In genomic region chr16:31382485-31383161, GRCh38 we compare ENCODE assay signal across 8 cellular contexts. TPM values are rescaled to one million over a fixed set of nuclear protein-coding genes. Genes with fewer than 3 reads are reported as not detected.
DNase-seq lines count a peak whose midpoint lies in the region; TF ChIP-seq lines count a peak whose summit lies in the region.

No MANE protein-coding gene starts in this region.

- H3K4me1 ChIP-seq in H9 (ENCODE audit: insufficient read depth, low read length) (no peaks in the 10 kb centered on the region), tibial nerve (no peaks in the 10 kb centered on the region)

- no peak overlapping the region for H2BK120ac ChIP-seq in H9 (ENCODE audit: low read depth, low read length, poor library complexity, severe bottlenecking)

- no peaks in the 10 kb centered on the region for H3K79me2 ChIP-seq in H9 (ENCODE audit: insufficient read depth, low read length)

- H3K36me3 ChIP-seq in tibial nerve, result no peaks in the 10 kb centered on the region

- no peak overlapping the region for H2BK15ac ChIP-seq in H9 (ENCODE audit: low read depth, low read length)

- H3K4me3 ChIP-seq in tibial nerve, result no peak overlapping the region

- no peak overlapping the region for H3T11ph ChIP-seq in H9 (ENCODE audit: low read length)

- H3K14ac ChIP-seq in H9 (ENCODE audit: insufficient read depth, low read length), result no peak overlapping the region

- peak; percentile 96 for TF ChIP-seq CTCF in H9 (conservative IDR thresholded peaks at IDR 0.05)
- peak; percentile 53 for TF ChIP-seq CTCF in osteocyte (IDR thresholded peaks at IDR 0.05)
- TF ChIP-seq CTCF in tibial nerve (IDR thresholded peaks at IDR 0.05), result peak; percentile 24 to 46 (median 43)

- H3K27me3 ChIP-seq in H9 (ENCODE audit: insufficient read depth, low read length), result no peaks in the 10 kb centered on the region
- no peaks in the 10 kb centered on the region for H3K27me3 ChIP-seq in tibial nerve

- no peaks in the 10 kb centered on the region for H3K79me1 ChIP-seq in H9 (ENCODE audit: insufficient read depth, low read depth, low read length, poor library complexity, severe bottlenecking)

- no peak overlapping the region for H2AK5ac ChIP-seq in H9 (ENCODE audit: insufficient read length, low read length)

- H2AFZ ChIP-seq in H9 (ENCODE audit: low read length), result no peak overlapping the region

- H3K27ac Mint-ChIP-seq in H9, result no peak overlapping the region; a peak in 1 of 7 replicates
- no peak overlapping the region for H3K27ac Mint-ChIP-seq in activated T-cell treated with anti-CD3 and anti-CD28 coated beads, Interleukin-2, amount 50 U/mL, for 24 hours
- no peak overlapping the region for H3K27ac Mint-ChIP-seq in osteocyte (ENCODE audit: unreplicated experiment)

- H3K9me3 ChIP-seq in H9 (ENCODE audit: control insufficient read depth, low read depth, low read length) (no peaks in the 10 kb centered on the region), tibial nerve (peaks cover 0 to 8% (median 0%) of the 10 kb centered on the region in 4 donors)

- no peaks in the 10 kb centered on the region for H3K23me2 ChIP-seq in H9 (ENCODE audit: insufficient read length, low read depth, low read length, poor library complexity, severe bottlenecking)

- no CpG with 5 or more reads among the region's 14 CpGs for WGBS in H9 (ENCODE audit: extremely low coverage, insufficient read length, low lambda C conversion rate)
- 19 to 22% methylated on average over 13 to 14 of the region's 14 CpGs for WGBS in tibial nerve, 2 donors

- no peak overlapping the region for H3K9ac ChIP-seq in H9 (ENCODE audit: extremely low read depth, insufficient read length, low read length)

- H2BK12ac ChIP-seq in H9 (ENCODE audit: insufficient read length, low read depth, low read length), result no peak overlapping the region

- H3K27ac ChIP-seq in H9 (ENCODE audit: insufficient read length, low read depth, low read length), result no peak overlapping the region
- H3K27ac ChIP-seq in tibial nerve, result no peak overlapping the region

- no peak overlapping the region for H3K4ac ChIP-seq in H9 (ENCODE audit: low read depth, low read length)

- H2BK5ac ChIP-seq in H9 (ENCODE audit: insufficient read length, low read length), result no peak overlapping the region

- no peak overlapping the region for H3K23ac ChIP-seq in H9 (ENCODE audit: insufficient read length, low read depth, low read length)

- H3K18ac ChIP-seq in H9 (ENCODE audit: insufficient read length, low read depth, low read length), result no peak overlapping the region

- no peak overlapping the region for H3K56ac ChIP-seq in H9 (ENCODE audit: insufficient read length, low read depth, low read length)

- H2BK20ac ChIP-seq in H9 (ENCODE audit: low read depth, low read length, poor library complexity, severe bottlenecking), result no peak overlapping the region

- no peak overlapping the region for H4K5ac ChIP-seq in H9 (ENCODE audit: insufficient read length, low read depth, low read length)

- H3K36me3 Mint-ChIP-seq in H9 (ENCODE audit: insufficient read depth in 1 of 3, low read depth in 3 of 3) (no peaks in the 10 kb centered on the region), osteocyte (ENCODE audit: unreplicated experiment) (no peaks in the 10 kb centered on the region)
- H3K36me3 Mint-ChIP-seq in activated T-cell treated with anti-CD3 and anti-CD28 coated beads, Interleukin-2, amount 50 U/mL, for 24 hours (ENCODE audit: low read depth), result no peaks in the 10 kb centered on the region

- TF ChIP-seq POLR2A in tibial nerve (IDR thresholded peaks at IDR 0.05), result no peak

- H4K91ac ChIP-seq in H9 (ENCODE audit: insufficient read length, low read depth, low read length), result no peak overlapping the region

- DNase-seq in COLO829 (ENCODE audit: low spot score) (peak; percentile 67), H9 (peak; percentile 83), OCI-M2 (lab: John Stamatoyannopoulos, UW; ENCODE audit: unreplicated experiment) (peak; percentile 6), fibroblast of the conjunctiva (ENCODE audit: low read depth) (peak; percentile 12), osteocyte (ENCODE audit: extremely low spot score, unreplicated experiment) (no peak), tibial nerve (ENCODE audit: low spot score in 2 of 2) (peak in 1 of 2 donors; percentile 42), middle frontal gyrus (ENCODE audit: extremely low spot score, low spot score) (no peak)
- peak; percentile 74 for DNase-seq in activated T-cell treated with anti-CD3 and anti-CD28 coated beads, Interleukin-2, amount 50 U/mL, for 24 hours

- peaks cover 9 to 11% of the 10 kb centered on the region in 2 experiments for H3K4me1 Mint-ChIP-seq in H9
- peaks cover 29% of the 10 kb centered on the region for H3K4me1 Mint-ChIP-seq in activated T-cell treated with anti-CD3 and anti-CD28 coated beads, Interleukin-2, amount 50 U/mL, for 24 hours (ENCODE audit: low read depth)
- H3K4me1 Mint-ChIP-seq in osteocyte (ENCODE audit: unreplicated experiment), result no peaks in the 10 kb centered on the region

- H3K27me3 Mint-ChIP-seq in H9 (ENCODE audit: low read depth) (peaks cover 8% of the 10 kb centered on the region), osteocyte (ENCODE audit: unreplicated experiment) (peaks cover 7% of the 10 kb centered on the region)
- H3K27me3 Mint-ChIP-seq in activated T-cell treated with anti-CD3 and anti-CD28 coated beads, Interleukin-2, amount 50 U/mL, for 24 hours, result peaks cover 17% of the 10 kb centered on the region

- H3K4me2 ChIP-seq in H9 (ENCODE audit: insufficient read depth, insufficient read length, low read length), result no peak overlapping the region

- H3K4me3 Mint-ChIP-seq in H9 (peak overlapping the region in 1 of 2 experiments; percentile 50; a peak in 2 of 5 replicates), osteocyte (ENCODE audit: unreplicated experiment) (no peak overlapping the region)
- H3K4me3 Mint-ChIP-seq in activated T-cell treated with anti-CD3 and anti-CD28 coated beads, Interleukin-2, amount 50 U/mL, for 24 hours, result no peak overlapping the region

- H3K9me3 Mint-ChIP-seq in H9, result no peaks in the 10 kb centered on the region; a peak in 2 of 5 replicates
- H3K9me3 Mint-ChIP-seq in activated T-cell treated with anti-CD3 and anti-CD28 coated beads, Interleukin-2, amount 50 U/mL, for 24 hours, result no peaks in the 10 kb centered on the region
- H3K9me3 Mint-ChIP-seq in osteocyte (ENCODE audit: unreplicated experiment), result no peaks in the 10 kb centered on the region

- H4K8ac ChIP-seq in H9 (replicated peaks; ENCODE audit: insufficient read length, low read depth, low read length), result no peak overlapping the region

- TF ChIP-seq EP300 in tibial nerve (IDR thresholded peaks at IDR 0.05), result no peak

- H4K20me1 ChIP-seq in H9 (ENCODE audit: control insufficient read depth, insufficient read depth, insufficient read length), result no peaks in the 10 kb centered on the region

RNA-seq across cellular contexts. Expression of gene ITGAD, which starts 10.5 kb away (rescaled TPM):
- total RNA-seq in H9 (2021), result not detected in 2 replicates
- total RNA-seq in osteocyte, result not detected in 2 replicates
- total RNA-seq in tibial nerve, result under 1 TPM in 2 of 4 donors, not detected in 2; under 0.01 to 0.22 TPM

RNA-seq across cellular contexts. Expression of gene ITGAX, which starts 27.6 kb away (rescaled TPM):
- total RNA-seq in H9 (2021), result 0.15 and 0.28 TPM in 2 replicates
- not detected in 2 replicates for total RNA-seq in osteocyte
- 1 to 10 TPM; 1.8 to 9.3 (median 4.3) TPM for total RNA-seq in tibial nerve

RNA-seq across cellular contexts. Expression of gene COX6A2, which starts 45.5 kb away (rescaled TPM):
- not detected in 2 replicates for total RNA-seq in H9 (2021)
- total RNA-seq in osteocyte, result not detected in 2 replicates
- not detected for total RNA-seq in tibial nerve

RNA-seq across cellular contexts. Expression of gene ZNF843, which starts 60.0 kb away (rescaled TPM):
- total RNA-seq in H9 (2021), result 0.22 and 0.37 TPM in 2 replicates
- 2.9 and 3.2 TPM in 2 replicates for total RNA-seq in osteocyte
- 1 to 10 TPM; 1.5 to 2.5 (median 2.1) TPM for total RNA-seq in tibial nerve

Comparison
In these comparisons a context has a peak if more than half of its experiments do, and no peak if none do; other contexts are left out.
1. DNase-seq: peak in COLO829 (single experiment), H9 (single experiment), OCI-M2 (single experiment), activated T-cell treated with anti-CD3 and anti-CD28 coated beads, Interleukin-2, amount 50 U/mL, for 24 hours (single experiment) and fibroblast of the conjunctiva (single experiment); none in osteocyte (single experiment) and middle frontal gyrus (single experiment).
2. CTCF ChIP-seq: peak in every context shown above with its lines; median percentile 96 in H9; 53 in osteocyte; 43 in tibial nerve.